ENCODE assay signal across 27 cellular contexts in the genomic region with DNA sequence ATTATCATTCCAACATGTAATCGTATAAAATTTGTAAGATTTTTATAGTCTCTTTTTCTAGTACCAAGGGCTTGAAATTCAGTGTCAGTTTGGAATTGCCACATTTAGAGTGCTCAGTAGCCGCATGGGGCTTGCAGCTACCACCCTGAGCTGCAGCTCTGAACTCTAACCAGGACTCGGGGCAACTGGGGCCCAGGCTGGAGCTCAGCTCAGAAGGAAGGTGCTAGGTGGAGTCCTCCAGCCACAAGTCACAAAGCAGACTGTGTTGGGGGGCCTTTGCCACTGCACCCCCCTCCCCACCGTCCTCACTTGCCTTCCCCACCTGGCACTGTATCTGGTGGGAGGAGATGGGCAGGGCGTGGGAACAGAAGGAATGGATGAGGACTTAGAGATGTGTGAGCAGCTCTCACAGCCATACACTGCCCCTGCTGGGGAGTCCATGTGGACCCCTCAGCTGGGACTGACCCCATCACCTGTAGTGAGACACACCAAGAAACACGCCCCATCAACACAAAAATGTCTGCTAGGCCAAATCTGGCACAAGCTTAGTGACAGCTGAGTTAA.
DNase-seq lines count a peak whose midpoint lies in the region; FAIRE-seq and TF ChIP-seq lines count a peak whose summit lies in the region.
"Had no signal": no experiment of that assay in that cellular context is flagged by ENCODE, and none has a peak within 500 bp of the region (broad histone marks: within the 10 kb centered on the region; RNA-seq: fewer than 3 reads in every experiment).

No MANE protein-coding gene starts in this region.

- POLR2A ChIA-PET in H1 (lab: Charles Lee; ENCODE audit: partially characterized antibody): no interaction called here

- H3K27ac Mint-ChIP-seq in osteocyte (ENCODE audit: unreplicated experiment): no peak overlapping the region
- no peak overlapping the region for H3K27ac Mint-ChIP-seq in activated T-cell treated with anti-CD3 and anti-CD28 coated beads, Interleukin-2, amount 50 U/mL, for 24 hours
- H3K27ac Mint-ChIP-seq: activated B cell treated with CpG ODN at 0.5 μM for 24 hours; activated naive CD8-positive, alpha-beta T cell treated with anti-CD3 and anti-CD28 coated beads, Interleukin-2, amount 50 U/mL, for 24 hours; memory B cell; stimulated activated naive B cell treated with anti-CD40 and anti-IgM and Interleukin-4, amounts not matched to agents 10 μg/mL and 1 μg/mL and 100 μg/mL, for 72 hours had no signal

- WGBS in H1 (ENCODE audit: extremely low coverage in 1 of 2, insufficient coverage in 1 of 2, insufficient read length in 1 of 2, insufficient replicate concordance in 2 of 2, low coverage in 1 of 2, low lambda C conversion rate in 2 of 2, missing lambda C conversion rate in 1 of 2), 2 experiments: 88% methylated on average over 6 of the region's 6 CpGs; no CpG with 5 or more reads in 1 of the 2 experiments

- no peaks in the 10 kb centered on the region for H3K79me1 ChIP-seq in H1 (ENCODE audit: low read depth, low read length)

- no peak for TF ChIP-seq CTCF in NB4 (IDR thresholded peaks at IDR 0.05; ENCODE audit: low read depth, low read length)
- no peak for TF ChIP-seq CTCF in H1 (IDR thresholded peaks at IDR 0.05; ENCODE audit: control extremely low read depth in 1 of 3, insufficient read depth in 1 of 3, low read depth in 1 of 3, low read length in 3 of 3)
- no peak for TF ChIP-seq CTCF in osteocyte (IDR thresholded peaks at IDR 0.05)

- H4K91ac ChIP-seq in H1 (replicated peaks; ENCODE audit: insufficient read length, low read length): peak overlapping the region; percentile 36

- H4K5ac ChIP-seq in H1 (ENCODE audit: insufficient read length, low read depth, low read length): no peak overlapping the region

- no peak overlapping the region for H3K27ac ChIP-seq in H1 (ENCODE audit: low read depth, low read length)
- H3K27ac ChIP-seq: KMS-11 had no signal

- H2AFZ ChIP-seq in H1 (ENCODE audit: low read length): no peak overlapping the region

- peaks cover 4% of the 10 kb centered on the region; the same call in 1 of the 2 replicates for H3K23me2 ChIP-seq in H1 (ENCODE audit: low read depth, low read length)

- peak overlapping the region; percentile 22; the same call in 1 of the 2 replicates for H2BK12ac ChIP-seq in H1 (ENCODE audit: low read depth, low read length)

- no peak overlapping the region for H3K4ac ChIP-seq in H1 (replicated peaks; ENCODE audit: insufficient read length, low read depth, low read length)

- no peak overlapping the region for H3K4me2 ChIP-seq in H1 (ENCODE audit: insufficient read depth in 1 of 2, low read depth in 2 of 2, low read length in 2 of 2)
- H3K4me2 ChIP-seq: KMS-11 had no signal

- H3K27me3 Mint-ChIP-seq in osteocyte (ENCODE audit: unreplicated experiment): peaks cover 23% of the 10 kb centered on the region
- no peaks in the 10 kb centered on the region for H3K27me3 Mint-ChIP-seq in activated T-cell treated with anti-CD3 and anti-CD28 coated beads, Interleukin-2, amount 50 U/mL, for 24 hours
- H3K27me3 Mint-ChIP-seq: activated naive CD8-positive, alpha-beta T cell treated with anti-CD3 and anti-CD28 coated beads, Interleukin-2, amount 50 U/mL, for 24 hours; CD4-positive, CD25-positive, alpha-beta regulatory T cell; effector memory CD8-positive, alpha-beta T cell had no signal

- no peaks in the 10 kb centered on the region for H3K9me3 ChIP-seq in H1 (ENCODE audit: insufficient read depth in 2 of 2, low read depth in 1 of 2, low read length in 1 of 2)
- H3K9me3 ChIP-seq: left lung had no signal

- H3K4me3 ChIP-seq in NB4 (ENCODE audit: low read depth, low read length): no peak overlapping the region
- no peak overlapping the region for H3K4me3 ChIP-seq in H1 (ENCODE audit: extremely low read depth in 1 of 4, insufficient read depth in 2 of 4, low read depth in 3 of 4, low read length in 4 of 4)
- H3K4me3 ChIP-seq: left lung had no signal

- no peak overlapping the region for H3K14ac ChIP-seq in H1 (ENCODE audit: insufficient read length)

- H3K36me3 ChIP-seq in H1 (ENCODE audit: control insufficient read depth in 2 of 4, insufficient read depth in 4 of 4, low read length in 3 of 4): no peaks in the 10 kb centered on the region
- H3K36me3 ChIP-seq: left lung had no signal

- peak; percentile 62 to 79 for DNase-seq in NCI-H446 (lab: John Stamatoyannopoulos, UW)
- DNase-seq in NCI-H446 treated with DMSO at 0.1 percent for 48 hours (lab: John Stamatoyannopoulos, UW): no peak
- DNase-seq in NB4 (ENCODE audit: low read depth): peak; percentile 51
- DNase-seq in H1 (ENCODE audit: low read depth in 1 of 2, low spot score in 2 of 2): no peak
- DNase-seq in osteocyte (ENCODE audit: extremely low spot score, unreplicated experiment): peak; percentile 56
- no peak for DNase-seq in ACHN
- no peak for DNase-seq in germinal center (ENCODE audit: low spot score)
- DNase-seq in activated T-cell treated with anti-CD3 and anti-CD28 coated beads, Interleukin-2, amount 50 U/mL, for 24 hours: no peak
- DNase-seq: 8988T; activated B cell treated with CpG ODN at 0.5 μM for 24 hours; activated naive CD4-positive, alpha-beta T cell; activated naive CD8-positive, alpha-beta T cell treated with anti-CD3 and anti-CD28 coated beads, Interleukin-2, amount 50 U/mL, for 24 hours; Calu3; CD4-positive, CD25-positive, alpha-beta regulatory T cell; central memory CD4-positive, alpha-beta T cell; cortex of kidney; effector memory CD8-positive, alpha-beta T cell; erythroblast; left lung; NCI-H1417; NCI-H2081; NCI-H748 treated with DMSO at 0.1 percent for 48 hours; stimulated activated naive B cell treated with anti-CD40 and anti-IgM and Interleukin-4, amounts not matched to agents 10 μg/mL and 1 μg/mL and 100 μg/mL, for 72 hours; trophoblast cell had no signal

- H3K27me3 ChIP-seq in H1 (replicated peaks in 1 of 4; ENCODE audit: control insufficient read depth in 3 of 4, extremely low read depth in 1 of 4, insufficient read depth in 3 of 4, low read length in 3 of 4): peaks cover 0 to 6% (median 5%) of the 10 kb centered on the region in 4 experiments; a peak in 4 of 7 replicates
- H3K27me3 ChIP-seq: left lung had no signal

- no peak overlapping the region; the same call in 1 of the 2 replicates for H3K18ac ChIP-seq in H1 (ENCODE audit: extremely low read depth, low read length)

- H3K4me1 ChIP-seq in H1 (replicated peaks in 1 of 4; ENCODE audit: control insufficient read depth in 3 of 4, insufficient read depth in 4 of 4, low read length in 3 of 4): peaks cover 12 to 26% (median 21%) of the 10 kb centered on the region in 4 experiments

- no peak overlapping the region for H2BK15ac ChIP-seq in H1 (ENCODE audit: low read length)

- H2BK120ac ChIP-seq in H1 (replicated peaks; ENCODE audit: low read depth, low read length): no peak overlapping the region

- H3K56ac ChIP-seq in H1 (replicated peaks; ENCODE audit: insufficient read length, low read depth, low read length): no peak overlapping the region

- H3K4me1 Mint-ChIP-seq in osteocyte (ENCODE audit: unreplicated experiment): peaks cover 6% of the 10 kb centered on the region
- H3K4me1 Mint-ChIP-seq in activated T-cell treated with anti-CD3 and anti-CD28 coated beads, Interleukin-2, amount 50 U/mL, for 24 hours (ENCODE audit: low read depth): peaks cover 27% of the 10 kb centered on the region

- no peak overlapping the region for H3K9ac ChIP-seq in H1 (replicated peaks in 1 of 4; ENCODE audit: extremely low read depth in 1 of 4, low read depth in 3 of 4, low read length in 3 of 4)
- H3K9ac ChIP-seq: KMS-11 had no signal

- no peak for FAIRE-seq in H1 (lab: Jason Lieb, UNC)
- FAIRE-seq: H54 had no signal

- no peak overlapping the region for H3K23ac ChIP-seq in H1 (ENCODE audit: insufficient read length)

- no peak for TF ChIP-seq POLR2A in NB4 (IDR thresholded peaks at IDR 0.05; ENCODE audit: extremely low read depth, insufficient read length)
- TF ChIP-seq POLR2A in H1 (IDR thresholded peaks at IDR 0.05; ENCODE audit: control extremely low read depth in 1 of 2, low read depth in 2 of 2, low read length in 2 of 2): no peak

- H2AK5ac ChIP-seq in H1 (ENCODE audit: low read depth, low read length): no peak overlapping the region

- no peaks in the 10 kb centered on the region for H3K9me3 Mint-ChIP-seq in osteocyte (ENCODE audit: unreplicated experiment)
- no peaks in the 10 kb centered on the region for H3K9me3 Mint-ChIP-seq in activated T-cell treated with anti-CD3 and anti-CD28 coated beads, Interleukin-2, amount 50 U/mL, for 24 hours
- H3K9me3 Mint-ChIP-seq: activated B cell treated with CpG ODN at 0.5 μM for 24 hours; activated naive CD8-positive, alpha-beta T cell treated with anti-CD3 and anti-CD28 coated beads, Interleukin-2, amount 50 U/mL, for 24 hours; effector memory CD8-positive, alpha-beta T cell; memory B cell; stimulated activated naive B cell treated with anti-CD40 and anti-IgM and Interleukin-4, amounts not matched to agents 10 μg/mL and 1 μg/mL and 100 μg/mL, for 72 hours had no signal

- in situ Hi-C loops in ACHN (cut with HindIII; ENCODE audit: low pct_ligation_motif_present, low pct_unique_long_range_greater_than_20kb, low sequenced_read_pairs): no loop called here

- no peaks in the 10 kb centered on the region for H3K79me2 ChIP-seq in H1 (ENCODE audit: control insufficient read depth in 1 of 2, insufficient read depth in 2 of 2, low read length in 2 of 2)

- H3K36me3 Mint-ChIP-seq in osteocyte (ENCODE audit: unreplicated experiment): no peaks in the 10 kb centered on the region
- no peaks in the 10 kb centered on the region for H3K36me3 Mint-ChIP-seq in activated T-cell treated with anti-CD3 and anti-CD28 coated beads, Interleukin-2, amount 50 U/mL, for 24 hours (ENCODE audit: low read depth)
- H3K36me3 Mint-ChIP-seq: CD4-positive, CD25-positive, alpha-beta regulatory T cell; memory B cell; stimulated activated naive B cell treated with anti-CD40 and anti-IgM and Interleukin-4, amounts not matched to agents 10 μg/mL and 1 μg/mL and 100 μg/mL, for 72 hours had no signal

- H3K4me3 Mint-ChIP-seq in osteocyte (ENCODE audit: unreplicated experiment): no peak overlapping the region
- H3K4me3 Mint-ChIP-seq in activated T-cell treated with anti-CD3 and anti-CD28 coated beads, Interleukin-2, amount 50 U/mL, for 24 hours: no peak overlapping the region
- H3K4me3 Mint-ChIP-seq: activated B cell treated with CpG ODN at 0.5 μM for 24 hours; activated naive CD8-positive, alpha-beta T cell treated with anti-CD3 and anti-CD28 coated beads, Interleukin-2, amount 50 U/mL, for 24 hours; memory B cell; stimulated activated naive B cell treated with anti-CD40 and anti-IgM and Interleukin-4, amounts not matched to agents 10 μg/mL and 1 μg/mL and 100 μg/mL, for 72 hours had no signal

- no peak for TF ChIP-seq EP300 in H1 (IDR thresholded peaks at IDR 0.05; ENCODE audit: borderline replicate concordance in 1 of 2, low read depth in 2 of 2, low read length in 2 of 2)

- CTCF ChIA-PET in H1 (lab: Charles Lee; ENCODE audit: partially characterized antibody): interaction anchor here (0.7 to 2.1 kb wide), 9 partner anchors 30 to 364 kb away, joined by 3 to 9 read pairs (median 3); no protein-coding TSS in a partner anchor

- H2BK5ac ChIP-seq in H1 (ENCODE audit: low read depth, low read length): no peak overlapping the region

- H2BK20ac ChIP-seq in H1 (ENCODE audit: low read length): 0 out of 2 replicates have a peak overlapping the region, but pooled peaks have one; percentile 36

- H4K8ac ChIP-seq in H1 (ENCODE audit: extremely low read depth, insufficient read depth, low read length): no peak overlapping the region

- no peaks in the 10 kb centered on the region for H4K20me1 ChIP-seq in H1 (replicated peaks in 1 of 2; ENCODE audit: control insufficient read depth in 1 of 2, insufficient read depth in 2 of 2, low read length in 2 of 2)

- no peak for TF ChIP-seq RAD21 in H1 (IDR thresholded peaks at IDR 0.05 in 1 of 2, conservative IDR thresholded peaks at IDR 0.05 in 1 of 2; ENCODE audit: low read depth in 2 of 2, low read length in 2 of 2)

Comparison
In these comparisons a context has a peak if more than half of its experiments do, and no peak if none do; other contexts are left out.
1. DNase-seq: peak in NCI-H446 (2 of 2), NB4 (single experiment) and osteocyte (single experiment); none in NCI-H446 treated with DMSO at 0.1 percent for 48 hours (single experiment), H1 (0 of 2), ACHN (single experiment), germinal center (single experiment) and activated T-cell treated with anti-CD3 and anti-CD28 coated beads, Interleukin-2, amount 50 U/mL, for 24 hours (single experiment).